1 cellular context compared by ENCODE assay signal in genomic region chrX:150649096-150649870, GRCh38.
TF ChIP-seq lines count a peak whose summit lies in the region.

No MANE protein-coding gene starts in this region.

TF ChIP-seq in endothelial cell of umbilical vein, 7 proteins besides CTCF, POLR2A, EP300 and RAD21 (continued from another document):
- TF ChIP-seq FOS (IDR thresholded peaks at IDR 0.05; ENCODE audit: borderline replicate concordance, insufficient read depth, low read length) (peak; percentile 20), EZH2 (IDR thresholded peaks at IDR 0.05; ENCODE audit: borderline replicate concordance, low read depth, low read length, severe bottlenecking) (no peak), JUN (IDR thresholded peaks at IDR 0.05; ENCODE audit: borderline replicate concordance, insufficient read depth, insufficient read length, low read depth) (no peak), GATA2 (IDR thresholded peaks at IDR 0.05; ENCODE audit: insufficient read depth, insufficient read length, low read depth, low read length) (no peak), MYC (IDR thresholded peaks at IDR 0.05; ENCODE audit: low read depth, low read length) (no peak), POLR2AphosphoS5 (IDR thresholded peaks at IDR 0.05; ENCODE audit: insufficient read depth, low read depth, low read length) (no peak)
